9 cellular contexts compared by ENCODE assay signal in the genomic region with DNA sequence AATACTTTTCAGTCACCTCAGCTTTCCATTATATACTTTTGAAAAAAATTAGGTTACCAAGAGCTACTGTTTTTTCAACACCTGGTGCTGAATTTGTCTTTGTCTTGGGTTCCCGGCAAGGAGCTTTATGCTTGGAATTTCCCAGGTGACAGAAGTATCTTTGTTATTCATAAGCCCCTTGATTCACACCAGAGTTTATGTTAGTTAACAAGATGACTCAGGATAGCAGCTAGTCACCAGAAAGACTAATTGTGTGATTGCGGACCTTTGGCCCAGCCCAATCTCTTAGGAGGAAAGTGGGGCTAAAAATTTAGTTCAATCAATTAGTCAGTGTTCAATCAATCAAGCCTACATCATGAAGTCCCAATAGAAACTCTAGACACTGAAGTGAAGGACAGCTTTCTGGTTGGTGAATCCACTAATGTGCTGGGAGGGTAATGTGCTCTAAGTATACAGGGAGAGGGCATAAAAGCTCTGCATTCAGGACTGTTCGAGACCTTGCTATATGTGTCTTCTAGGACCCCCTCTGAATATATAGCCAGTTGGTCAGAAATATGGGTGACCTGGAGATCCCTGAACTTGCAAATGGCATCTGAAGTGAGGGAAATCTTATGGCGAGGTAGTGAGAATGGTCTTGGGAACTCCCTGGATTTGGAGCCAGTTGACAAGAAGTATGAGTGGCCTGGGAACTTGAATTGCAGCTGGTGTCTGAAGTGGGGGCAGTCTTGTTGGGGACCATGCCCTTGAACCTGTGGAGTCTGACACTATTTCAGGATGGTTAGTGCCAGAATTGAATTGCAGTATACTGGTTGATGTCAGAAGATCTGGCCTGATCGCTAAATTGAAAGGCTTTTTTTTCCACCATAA. TPM values are rescaled to one million over a fixed set of nuclear protein-coding genes. Genes with fewer than 3 reads are reported as not detected.
DNase-seq lines count a peak whose midpoint lies in the region; ATAC-seq, FAIRE-seq and TF ChIP-seq lines count a peak whose summit lies in the region.
"Had no signal": no experiment of that assay in that cellular context is flagged by ENCODE, and none has a peak within 500 bp of the region (broad histone marks: within the 10 kb centered on the region; RNA-seq: fewer than 3 reads in every experiment).

No MANE protein-coding gene starts in this region.

- H3K4me3 ChIP-seq in HUES48 (ENCODE audit: low read depth, low read length), result peak overlapping the region; percentile 30; the same call in 1 of the 2 replicates
- H3K4me3 ChIP-seq in H1 (ENCODE audit: extremely low read depth in 1 of 4, insufficient read depth in 2 of 4, low read depth in 3 of 4, low read length in 4 of 4), result peak overlapping the region in 1 of 4 experiments; percentile 42; a peak in 2 of 8 replicates
- H3K4me3 ChIP-seq: HAP-1 had no signal

- H3K4me1 ChIP-seq in ES-I3 (ENCODE audit: insufficient read depth, low read length) (peaks cover 32% of the 10 kb centered on the region), HUES48 (ENCODE audit: control insufficient read depth, insufficient read depth, low read length) (peaks cover 19% of the 10 kb centered on the region), H1 (replicated peaks in 1 of 4; ENCODE audit: control insufficient read depth in 3 of 4, insufficient read depth in 4 of 4, low read length in 3 of 4) (peaks cover 2 to 9% (median 7%) of the 10 kb centered on the region in 4 experiments; a peak in 5 of 7 replicates)

- peak in 1 of 2 experiments; percentile 83; a peak in 1 of 3 replicates for TF ChIP-seq EP300 in H1 (IDR thresholded peaks at IDR 0.05; ENCODE audit: borderline replicate concordance in 1 of 2, low read depth in 2 of 2, low read length in 2 of 2)

- H3K4me2 ChIP-seq in H1 (ENCODE audit: insufficient read depth in 1 of 2, low read depth in 2 of 2, low read length in 2 of 2), result peak overlapping the region; percentile 55 to 57

- 58% methylated on average over 5 of the region's 5 CpGs; no CpG with 5 or more reads in 1 of the 2 experiments for WGBS in H1 (ENCODE audit: extremely low coverage in 1 of 2, insufficient coverage in 1 of 2, insufficient read length in 1 of 2, insufficient replicate concordance in 2 of 2, low coverage in 1 of 2, low lambda C conversion rate in 2 of 2, missing lambda C conversion rate in 1 of 2), 2 experiments

- CTCF ChIA-PET in H1 (lab: Charles Lee; ENCODE audit: partially characterized antibody), result interaction anchor here (0.7 to 6.8 kb wide), 12 partner anchors 10 to 260 kb away, joined by 3 to 66 read pairs (median 6); no protein-coding TSS in a partner anchor

- H3K79me2 ChIP-seq in H1 (ENCODE audit: control insufficient read depth in 1 of 2, insufficient read depth in 2 of 2, low read length in 2 of 2), result peaks cover 0 to 81% of the 10 kb centered on the region in 2 experiments; a peak in 3 of 4 replicates

- H2BK12ac ChIP-seq in H1 (ENCODE audit: low read depth, low read length), result peak overlapping the region; percentile 65; the same call in 1 of the 2 replicates

- POLR2A ChIA-PET in H1 (lab: Charles Lee; ENCODE audit: partially characterized antibody), result interaction anchor here (0.8 to 1.7 kb wide), 8 partner anchors 9 to 58 kb away, joined by 3 to 10 read pairs (median 4); a partner anchor contains a TSS

- no peak overlapping the region for H4K8ac ChIP-seq in H1 (ENCODE audit: extremely low read depth, insufficient read depth, low read length)

- TF ChIP-seq CTCF in H1 (IDR thresholded peaks at IDR 0.05; ENCODE audit: control extremely low read depth in 1 of 3, insufficient read depth in 1 of 3, low read depth in 1 of 3, low read length in 3 of 3), result no peak

- H3K9me3 ChIP-seq in ES-I3 (ENCODE audit: control insufficient read depth, insufficient read depth, low read length) (no peaks in the 10 kb centered on the region), HUES48 (ENCODE audit: control insufficient read depth, insufficient read depth, low read length) (peaks cover 11% of the 10 kb centered on the region), H1 (ENCODE audit: insufficient read depth in 2 of 2, low read depth in 1 of 2, low read length in 1 of 2) (peaks cover 4 to 7% of the 10 kb centered on the region in 2 experiments)

- H3K36me3 ChIP-seq in ES-I3 (ENCODE audit: insufficient read depth, low read length) (peaks cover 18% of the 10 kb centered on the region), HUES48 (ENCODE audit: control insufficient read depth, insufficient read depth, low read length) (peaks cover 35% of the 10 kb centered on the region), H1 (ENCODE audit: control insufficient read depth in 2 of 4, insufficient read depth in 4 of 4, low read length in 3 of 4) (peaks cover 0 to 29% (median 11%) of the 10 kb centered on the region in 4 experiments; a peak in 6 of 8 replicates)

- no peaks in the 10 kb centered on the region for H3K23me2 ChIP-seq in H1 (ENCODE audit: low read depth, low read length)

- H3K9ac ChIP-seq in ES-I3 (ENCODE audit: low read depth, low read length) (0 out of 2 replicates have a peak overlapping the region, but pooled peaks have one; percentile 4), HUES48 (ENCODE audit: low read depth, low read length) (peak overlapping the region; percentile 30; the same call in 1 of the 2 replicates), H1 (replicated peaks in 1 of 4; ENCODE audit: extremely low read depth in 1 of 4, low read depth in 3 of 4, low read length in 3 of 4) (peak overlapping the region in 1 of 4 experiments; percentile 13; a peak in 1 of 7 replicates)

- no peaks in the 10 kb centered on the region for H3K27me3 Mint-ChIP-seq in natural killer cell treated with Interleukin-12 subunit alpha and Interleukin-12 subunit beta and Interleukin-15 and Interleukin-18, amount 100 ng/mL, for 72 hours

- peak overlapping the region; percentile 98 for H4K5ac ChIP-seq in H1 (ENCODE audit: insufficient read length, low read depth, low read length)

- no peak overlapping the region for H3K14ac ChIP-seq in H1 (ENCODE audit: insufficient read length)

- no peaks in the 10 kb centered on the region for H3K79me1 ChIP-seq in H1 (ENCODE audit: low read depth, low read length)

- no peaks in the 10 kb centered on the region for H3K9me3 Mint-ChIP-seq in natural killer cell treated with Interleukin-12 subunit alpha and Interleukin-12 subunit beta and Interleukin-15 and Interleukin-18, amount 100 ng/mL, for 72 hours

- H4K91ac ChIP-seq in H1 (replicated peaks; ENCODE audit: insufficient read length, low read length), result peak overlapping the region; percentile 23

- peak overlapping the region; percentile 18 to 67 for H3K27ac Mint-ChIP-seq in natural killer cell treated with Interleukin-12 subunit alpha and Interleukin-12 subunit beta and Interleukin-15 and Interleukin-18, amount 100 ng/mL, for 72 hours

- H3K56ac ChIP-seq in H1 (replicated peaks; ENCODE audit: insufficient read length, low read depth, low read length), result no peak overlapping the region

- no peak overlapping the region for H2AFZ ChIP-seq in H1 (ENCODE audit: low read length)

- H3K4me3 Mint-ChIP-seq in natural killer cell treated with Interleukin-12 subunit alpha and Interleukin-12 subunit beta and Interleukin-15 and Interleukin-18, amount 100 ng/mL, for 72 hours, result peak overlapping the region; percentile 55
- H3K4me3 Mint-ChIP-seq: nephron progenitor cell had no signal

- H3K27me3 ChIP-seq in HUES48 (ENCODE audit: control insufficient read depth, insufficient read depth, low read length) (no peaks in the 10 kb centered on the region), H1 (replicated peaks in 1 of 4; ENCODE audit: control insufficient read depth in 3 of 4, extremely low read depth in 1 of 4, insufficient read depth in 3 of 4, low read length in 3 of 4) (no peaks in the 10 kb centered on the region)

- no peak for TF ChIP-seq RAD21 in H1 (IDR thresholded peaks at IDR 0.05 in 1 of 2, conservative IDR thresholded peaks at IDR 0.05 in 1 of 2; ENCODE audit: low read depth in 2 of 2, low read length in 2 of 2)

- peak overlapping the region; percentile 92; the same call in 1 of the 2 replicates for H2AK5ac ChIP-seq in H1 (ENCODE audit: low read depth, low read length)

- no peaks in the 10 kb centered on the region for H4K20me1 ChIP-seq in H1 (replicated peaks in 1 of 2; ENCODE audit: control insufficient read depth in 1 of 2, insufficient read depth in 2 of 2, low read length in 2 of 2)

- H3K18ac ChIP-seq in H1 (ENCODE audit: extremely low read depth, low read length), result peak overlapping the region; percentile 84

- H3K4ac ChIP-seq in H1 (replicated peaks; ENCODE audit: insufficient read length, low read depth, low read length), result no peak overlapping the region

- H3K27ac ChIP-seq in HUES48 (ENCODE audit: low read depth, low read length) (peak overlapping the region; percentile 96), H1 (ENCODE audit: low read depth, low read length) (peak overlapping the region; percentile 80)

- peak overlapping the region; percentile 98 for H2BK20ac ChIP-seq in H1 (ENCODE audit: low read length)

- no peak for DNase-seq in H1 (ENCODE audit: low read depth in 1 of 2, low spot score in 2 of 2)
- DNase-seq in natural killer cell treated with Interleukin-12 subunit alpha and Interleukin-12 subunit beta and Interleukin-15 and Interleukin-18, amount 100 ng/mL, for 72 hours (ENCODE audit: low spot score), result no peak
- DNase-seq in amygdala (lab: John Stamatoyannopoulos, UW), result no peak
- no peak for DNase-seq in NCI-H2171 (lab: John Stamatoyannopoulos, UW)
- DNase-seq: nephron progenitor cell had no signal

- H2BK5ac ChIP-seq in H1 (ENCODE audit: low read depth, low read length), result peak overlapping the region; percentile 54

- peak; percentile 69 to 79 for ATAC-seq in natural killer cell treated with Interleukin-12 subunit alpha and Interleukin-12 subunit beta and Interleukin-15 and Interleukin-18, amount 100 ng/mL, for 72 hours
- no peak for ATAC-seq in HG02571 (IDR thresholded peaks at IDR 0.05; ENCODE audit: unreplicated experiment)

- peaks cover 5% of the 10 kb centered on the region for H3K36me3 Mint-ChIP-seq in natural killer cell treated with Interleukin-12 subunit alpha and Interleukin-12 subunit beta and Interleukin-15 and Interleukin-18, amount 100 ng/mL, for 72 hours

- no peak overlapping the region for H3K23ac ChIP-seq in H1 (ENCODE audit: insufficient read length)

- peak; percentile 95 for FAIRE-seq in H1 (lab: Jason Lieb, UNC)

- H2BK15ac ChIP-seq in H1 (ENCODE audit: low read length), result no peak overlapping the region

- TF ChIP-seq POLR2A in H1 (IDR thresholded peaks at IDR 0.05; ENCODE audit: control extremely low read depth in 1 of 2, low read depth in 2 of 2, low read length in 2 of 2), result 0 out of 3 replicates have a peak, but pooled peaks of 1 of the 2 experiments have one; percentile 28

- peaks cover 32 to 53% of the 10 kb centered on the region in 2 donors for H3K4me1 Mint-ChIP-seq in natural killer cell treated with Interleukin-12 subunit alpha and Interleukin-12 subunit beta and Interleukin-15 and Interleukin-18, amount 100 ng/mL, for 72 hours (ENCODE audit: low read depth in 2 of 2)

- peak overlapping the region; percentile 8 for H2BK120ac ChIP-seq in H1 (replicated peaks; ENCODE audit: low read depth, low read length)

RNA-seq across cellular contexts. Expression of a gene that starts 16.2 kb away (rescaled TPM):
- 65.8 and 71.0 TPM in 2 replicates for total RNA-seq in H1 (2021; fragmentation: NEBNext Ultra II Directional; extraction: Animal tissue kit (Norgen Biotek cat#: 25700))
- polyA plus RNA-seq in H1 (2011; rRNA removed), result 10.5 TPM in 2 replicates
- 16.6 TPM for polyA plus RNA-seq in H1 (2011; cell fraction: cytosol; rRNA removed)
- 7.8 TPM for polyA plus RNA-seq in H1 (2011; cell fraction: nucleus; rRNA removed)
- 23.8 to 56.6 TPM (median 32.7 TPM) in 4 replicates for polyA plus RNA-seq in H1 (2012, experiment 1 of 2)
- polyA plus RNA-seq in H1 (2012, experiment 2 of 2), result 3.2 TPM
- 48.6 TPM for polyA plus RNA-seq in H1 (2013, experiment 1 of 2)
- polyA plus RNA-seq in H1 (2013, experiment 2 of 2), result 54.2 TPM
- polyA minus RNA-seq in H1 (2011; rRNA and poly(A)+ RNA removed), result 25.3 and 42.6 TPM in 2 replicates
- polyA minus RNA-seq in H1 (2011; cell fraction: cytosol; rRNA and poly(A)+ RNA removed), result 12.8 TPM
- polyA minus RNA-seq in H1 (2011; cell fraction: nucleus; rRNA and poly(A)+ RNA removed), result 20.3 TPM
- 10 to 100 TPM; 60.6 to 81.4 TPM for total RNA-seq in natural killer cell treated with Interleukin-12 subunit alpha and Interleukin-12 subunit beta and Interleukin-15 and Interleukin-18, amount 100 ng/mL, for 72 hours

RNA-seq across cellular contexts. Expression of a gene that starts 24.8 kb away (rescaled TPM):
- 456 and 468 TPM in 2 replicates for total RNA-seq in H1 (2021; fragmentation: NEBNext Ultra II Directional; extraction: Animal tissue kit (Norgen Biotek cat#: 25700))
- 198 and 262 TPM in 2 replicates for polyA plus RNA-seq in H1 (2011; rRNA removed)
- 257 TPM for polyA plus RNA-seq in H1 (2011; cell fraction: cytosol; rRNA removed)
- polyA plus RNA-seq in H1 (2011; cell fraction: nucleus; rRNA removed), result 167 TPM
- polyA plus RNA-seq in H1 (2012, experiment 1 of 2), result 351 to 525 TPM (median 436 TPM) in 4 replicates
- 2,411 TPM for polyA plus RNA-seq in H1 (2012, experiment 2 of 2)
- polyA plus RNA-seq in H1 (2013, experiment 1 of 2), result 1,987 TPM
- polyA plus RNA-seq in H1 (2013, experiment 2 of 2), result 1,925 TPM
- polyA minus RNA-seq in H1 (2011; rRNA and poly(A)+ RNA removed), result 31.6 and 33.7 TPM in 2 replicates
- 32.1 TPM for polyA minus RNA-seq in H1 (2011; cell fraction: cytosol; rRNA and poly(A)+ RNA removed)
- polyA minus RNA-seq in H1 (2011; cell fraction: nucleus; rRNA and poly(A)+ RNA removed), result 48.3 TPM
- 100 to 1,000 TPM; 108 to 521 TPM for total RNA-seq in natural killer cell treated with Interleukin-12 subunit alpha and Interleukin-12 subunit beta and Interleukin-15 and Interleukin-18, amount 100 ng/mL, for 72 hours
